Comparison of ENCODE assay signal across 8 cellular contexts in the genomic region with DNA sequence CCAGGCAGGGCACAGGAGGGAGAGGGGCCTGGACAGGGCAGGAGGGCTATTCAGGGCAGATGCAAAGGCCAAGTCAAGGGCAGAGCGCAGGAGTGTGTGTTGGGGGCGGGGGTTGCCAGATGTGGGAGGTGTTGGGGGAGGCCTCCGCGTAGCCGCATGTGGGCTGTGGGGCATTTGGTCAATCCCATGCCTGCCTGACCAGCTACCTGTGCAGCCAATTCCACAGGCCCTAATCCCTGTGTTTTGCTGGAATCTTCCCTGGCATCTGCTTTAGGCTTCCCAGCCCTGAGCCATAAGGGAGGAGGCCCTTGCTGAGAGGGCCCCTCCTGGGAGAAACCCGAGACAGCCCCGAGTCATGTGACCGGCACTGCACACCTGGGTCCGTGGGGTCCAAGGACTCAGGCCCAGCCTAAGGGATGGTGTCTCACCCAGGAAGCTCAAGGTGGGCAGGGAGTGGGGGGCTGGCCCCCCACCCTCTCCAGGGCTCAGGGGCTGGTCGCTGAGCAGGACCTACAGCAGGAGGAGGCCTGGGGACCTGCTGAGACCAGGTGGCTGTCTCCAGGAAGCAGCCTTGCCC. TPM values are rescaled to one million over a fixed set of nuclear protein-coding genes. Genes with fewer than 3 reads are reported as not detected.
DNase-seq lines count a peak whose midpoint lies in the region; ATAC-seq and TF ChIP-seq lines count a peak whose summit lies in the region.

No MANE protein-coding gene starts in this region.

- peak; percentile 17 for ATAC-seq in HG02943 (IDR thresholded peaks at IDR 0.05; ENCODE audit: low read depth, unreplicated experiment)

- CTCF ChIA-PET in HEK293T (lab: Yijun Ruan, JAX) = no interaction called here

- H3K4me1 ChIP-seq in iPS-20b (ENCODE audit: insufficient read depth, low read length) = peaks cover 24% of the 10 kb centered on the region

- peaks cover 38% of the 10 kb centered on the region for H3K36me3 Mint-ChIP-seq in activated T-cell treated with anti-CD3 and anti-CD28 coated beads, Interleukin-2, amount 50 U/mL, for 24 hours (ENCODE audit: low read depth)
- H3K36me3 Mint-ChIP-seq in T-helper 1 cell treated with Interleukin-12 subunit alpha and Interleukin-12 subunit beta and Interleukin-4 antibody, amounts not matched to agents 30 μg/mL and 1 μg/mL, for 36 hours (ENCODE audit: low read depth) = peaks cover 19% of the 10 kb centered on the region
- H3K36me3 Mint-ChIP-seq in type B pancreatic cell = peaks cover 10% of the 10 kb centered on the region

- TF ChIP-seq CTCF in type B pancreatic cell (conservative IDR thresholded peaks at IDR 0.05) = no peak

- H3K27ac Mint-ChIP-seq in activated T-cell treated with anti-CD3 and anti-CD28 coated beads, Interleukin-2, amount 50 U/mL, for 24 hours = peak overlapping the region; percentile 97
- peak overlapping the region; percentile 96 for H3K27ac Mint-ChIP-seq in T-helper 1 cell treated with Interleukin-12 subunit alpha and Interleukin-12 subunit beta and Interleukin-4 antibody, amounts not matched to agents 30 μg/mL and 1 μg/mL, for 36 hours
- peak overlapping the region; percentile 24 for H3K27ac Mint-ChIP-seq in type B pancreatic cell

- peak overlapping the region; percentile 67 for H3K9ac ChIP-seq in iPS-20b (ENCODE audit: low read depth, low read length)

- in situ Hi-C loops in ACHN (cut with HindIII; ENCODE audit: low pct_ligation_motif_present, low pct_unique_long_range_greater_than_20kb, low sequenced_read_pairs) = no loop called here

- POLR2A ChIA-PET in HEK293T (lab: Yijun Ruan, JAX) = no interaction called here

- H3K4me3 Mint-ChIP-seq in activated T-cell treated with anti-CD3 and anti-CD28 coated beads, Interleukin-2, amount 50 U/mL, for 24 hours = peak overlapping the region; percentile 67
- H3K4me3 Mint-ChIP-seq in T-helper 1 cell treated with Interleukin-12 subunit alpha and Interleukin-12 subunit beta and Interleukin-4 antibody, amounts not matched to agents 30 μg/mL and 1 μg/mL, for 36 hours = no peak overlapping the region
- no peak overlapping the region for H3K4me3 Mint-ChIP-seq in type B pancreatic cell

- no peak for DNase-seq in activated T-cell treated with anti-CD3 and anti-CD28 coated beads, Interleukin-2, amount 50 U/mL, for 24 hours
- no peak for DNase-seq in activated T-cell treated with anti-CD3 and anti-CD28 coated beads, Interleukin-2, amount 50 U/mL, for 1 hour
- no peak for DNase-seq in type B pancreatic cell (ENCODE audit: extremely low spot score, unreplicated experiment)
- no peak for DNase-seq in ACHN
- DNase-seq in HEK293T (ENCODE audit: extremely low spot score) = no peak

- peak overlapping the region; percentile 72 for H3K27ac ChIP-seq in iPS-20b (ENCODE audit: low read length)

- H3K27me3 Mint-ChIP-seq in activated T-cell treated with anti-CD3 and anti-CD28 coated beads, Interleukin-2, amount 50 U/mL, for 24 hours = no peaks in the 10 kb centered on the region
- no peaks in the 10 kb centered on the region for H3K27me3 Mint-ChIP-seq in T-helper 1 cell treated with Interleukin-12 subunit alpha and Interleukin-12 subunit beta and Interleukin-4 antibody, amounts not matched to agents 30 μg/mL and 1 μg/mL, for 36 hours (ENCODE audit: low read depth)
- no peaks in the 10 kb centered on the region for H3K27me3 Mint-ChIP-seq in type B pancreatic cell

- peak overlapping the region; percentile 34; the same call in 1 of the 2 replicates for H3K4me3 ChIP-seq in iPS-20b (ENCODE audit: low read length)

- no peaks in the 10 kb centered on the region for H3K9me3 Mint-ChIP-seq in activated T-cell treated with anti-CD3 and anti-CD28 coated beads, Interleukin-2, amount 50 U/mL, for 24 hours
- H3K9me3 Mint-ChIP-seq in T-helper 1 cell treated with Interleukin-12 subunit alpha and Interleukin-12 subunit beta and Interleukin-4 antibody, amounts not matched to agents 30 μg/mL and 1 μg/mL, for 36 hours = no peaks in the 10 kb centered on the region
- H3K9me3 Mint-ChIP-seq in type B pancreatic cell = no peaks in the 10 kb centered on the region

- H3K27me3 ChIP-seq in iPS-20b (ENCODE audit: insufficient read depth, low read length) = no peaks in the 10 kb centered on the region

- no peaks in the 10 kb centered on the region; the same call in 1 of the 2 replicates for H3K36me3 ChIP-seq in iPS-20b (ENCODE audit: insufficient read depth, low read depth, low read length)

- H3K4me1 Mint-ChIP-seq in activated T-cell treated with anti-CD3 and anti-CD28 coated beads, Interleukin-2, amount 50 U/mL, for 24 hours (ENCODE audit: low read depth) = peaks cover 78% of the 10 kb centered on the region
- peaks cover 41% of the 10 kb centered on the region for H3K4me1 Mint-ChIP-seq in T-helper 1 cell treated with Interleukin-12 subunit alpha and Interleukin-12 subunit beta and Interleukin-4 antibody, amounts not matched to agents 30 μg/mL and 1 μg/mL, for 36 hours (ENCODE audit: low read depth)
- H3K4me1 Mint-ChIP-seq in type B pancreatic cell (ENCODE audit: unreplicated experiment) = peaks cover 18% of the 10 kb centered on the region

- no peaks in the 10 kb centered on the region for H3K9me3 ChIP-seq in iPS-20b (ENCODE audit: insufficient read depth, low read depth, low read length)

TF ChIP-seq in HEK293T, 16 proteins besides CTCF, POLR2A, EP300 and RAD21:
- no peak for TF ChIP-seq FOXK2 (IDR thresholded peaks at IDR 0.05)

RNA-seq across cellular contexts. Expression of a gene that starts 20.3 kb away (rescaled TPM):
- 19.3 and 21.8 TPM in 2 replicates for total RNA-seq in type B pancreatic cell (ENCODE audit: low replicate concordance)

RNA-seq across cellular contexts. Expression of a gene that starts 33.5 kb away (rescaled TPM):
- 35.8 and 50.1 TPM in 2 replicates for total RNA-seq in type B pancreatic cell (ENCODE audit: low replicate concordance)

RNA-seq across cellular contexts. Expression of a gene that starts 42.1 kb away (rescaled TPM):
- not detected in 2 replicates for total RNA-seq in type B pancreatic cell (ENCODE audit: low replicate concordance)

RNA-seq across cellular contexts. Expression of a gene that starts 45.7 kb away (rescaled TPM):
- 0.95 and 2.8 TPM in 2 replicates for total RNA-seq in type B pancreatic cell (ENCODE audit: low replicate concordance)

RNA-seq across cellular contexts. Expression of a gene that starts 47.6 kb away (rescaled TPM):
- total RNA-seq in type B pancreatic cell (ENCODE audit: low replicate concordance) = 0.48 and 0.75 TPM in 2 replicates

Comparison
In these comparisons a context has a peak if more than half of its experiments do, and no peak if none do; other contexts are left out.
1. H3K27ac Mint-ChIP-seq: peak in every context shown above with its lines; median percentile 97 in activated T-cell treated with anti-CD3 and anti-CD28 coated beads, Interleukin-2, amount 50 U/mL, for 24 hours; 96 in T-helper 1 cell treated with Interleukin-12 subunit alpha and Interleukin-12 subunit beta and Interleukin-4 antibody, amounts not matched to agents 30 μg/mL and 1 μg/mL, for 36 hours; 24 in type B pancreatic cell.